Comparison of ENCODE assay signal across 24 cellular contexts in the genomic region with DNA sequence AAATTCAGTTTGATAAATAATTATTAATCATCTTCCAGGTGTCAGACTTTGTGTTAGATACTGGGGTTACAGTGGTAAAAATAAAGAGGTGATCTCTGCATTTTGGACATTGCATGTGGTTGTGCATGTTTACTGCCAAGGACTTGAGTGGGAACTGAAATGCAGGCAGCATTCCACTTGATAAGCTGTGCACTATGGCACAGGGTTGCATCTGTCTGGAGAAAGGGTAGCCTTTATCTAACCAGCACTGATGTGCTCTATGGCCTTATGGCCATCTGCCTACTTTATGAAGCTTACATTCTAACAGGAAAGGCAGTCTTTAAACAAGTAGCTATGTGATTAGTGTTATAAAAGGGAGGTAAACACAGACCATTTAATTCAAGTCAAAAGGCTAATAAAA. TPM values are rescaled to one million over a fixed set of nuclear protein-coding genes. Genes with fewer than 3 reads are reported as not detected.
"Had no signal": no experiment of that assay in that cellular context is flagged by ENCODE, and none has a peak within 500 bp of the region (broad histone marks: within the 10 kb centered on the region; RNA-seq: fewer than 3 reads in every experiment).

No MANE protein-coding gene starts in this region.

- H3K27me3 ChIP-seq: breast epithelium, esophagus muscularis mucosa, ovary, vagina had no signal

- H3K4me3 ChIP-seq: breast epithelium, esophagus muscularis mucosa, mucosa of descending colon, ovary, vagina had no signal

- H3K4me1 ChIP-seq: breast epithelium, vagina had no signal

- DNase-seq: activated B cell treated with CpG ODN at 0.5 μM for 24 hours; activated CD4-positive, alpha-beta memory T cell treated with anti-CD3 and anti-CD28 coated beads, Interleukin-2, amount 10 ng/mL, durations not matched to agents 7 days and 5 days; activated CD4-positive, alpha-beta T cell treated with anti-CD3 and anti-CD28 coated beads for 48 hours; activated naive CD4-positive, alpha-beta T cell treated with anti-CD3 and anti-CD28 coated beads, Interleukin-2, amount 10 ng/mL, durations not matched to agents 7 days and 5 days; activated T-cell treated with anti-CD3 and anti-CD28 coated beads, Interleukin-2, amount 50 U/mL, for 24 hours; effector memory CD4-positive, alpha-beta T cell; hippocampal formation; left cardiac atrium; mammary epithelial cell; mucosa of descending colon; naive B cell; ovary; stimulated activated CD4-positive, alpha-beta T cell treated with anti-CD3 and anti-CD28 coated beads, Interleukin-15, amount 100 ng/mL, for 24 hours; stimulated activated CD4-positive, alpha-beta T cell treated with anti-CD3 and anti-CD28 coated beads, Interleukin-2, amount 100 ng/mL, for 48 hours; stimulated activated naive CD8-positive, alpha-beta T cell treated with anti-CD3 and anti-CD28 coated beads, Interleukin-15, amount 100 ng/mL, for 72 hours; T-helper 1 cell; T-helper 9 cell; trophoblast cell had no signal

- H3K27ac ChIP-seq: breast epithelium, esophagus muscularis mucosa, ovary, vagina had no signal

- H3K9me3 ChIP-seq: breast epithelium, esophagus muscularis mucosa, mucosa of descending colon, ovary, vagina had no signal

- H3K36me3 ChIP-seq: breast epithelium, esophagus muscularis mucosa, ovary, vagina had no signal

RNA-seq across cellular contexts. Expression of a gene that starts 53.0 kb away (rescaled TPM):
- total RNA-seq: activated B cell treated with CpG ODN at 0.5 μM for 24 hours; activated CD4-positive, alpha-beta memory T cell treated with anti-CD3 and anti-CD28 coated beads, Interleukin-2, amount 10 ng/mL, durations not matched to agents 7 days and 5 days; activated T-helper 2 cell treated with anti-CD3 and anti-CD28 coated beads, Interferon-gamma antibody, Interleukin-2, Interleukin-4, amounts not matched to agents 10 μg/mL and 5 μg/mL and 100 μg/mL, durations not matched to agents 14 hours and 24 hours and 36 hours; astrocyte; neural crest cell; vagina had no signal
